Comparison of ENCODE assay signal across 20 cellular contexts in the genomic region with DNA sequence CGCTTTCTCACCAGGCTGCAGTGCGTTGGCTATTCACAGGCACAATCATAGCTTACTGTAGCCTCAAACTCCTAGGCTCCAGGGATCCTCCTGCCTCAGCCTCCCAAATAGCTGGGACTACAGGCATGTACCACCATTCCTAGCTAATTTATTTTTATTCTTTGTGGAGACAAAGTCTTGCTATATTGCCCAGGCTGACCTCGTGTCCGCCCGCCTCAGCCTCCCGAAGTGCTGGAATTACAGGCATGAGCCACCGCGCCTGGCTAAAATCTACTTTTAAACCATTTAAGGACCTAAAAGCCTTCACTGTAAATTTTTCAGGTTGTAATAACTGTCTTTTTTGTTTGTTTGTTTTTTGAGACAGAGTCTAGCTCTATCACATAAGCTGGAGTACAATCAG. TPM values are rescaled to one million over a fixed set of nuclear protein-coding genes. Genes with fewer than 3 reads are reported as not detected.
DNase-seq lines count a peak whose midpoint lies in the region; ATAC-seq and TF ChIP-seq lines count a peak whose summit lies in the region.
"Had no signal": no experiment of that assay in that cellular context is flagged by ENCODE, and none has a peak within 500 bp of the region (broad histone marks: within the 10 kb centered on the region; RNA-seq: fewer than 3 reads in every experiment).

No MANE protein-coding gene starts in this region.

- no peak overlapping the region for H3K4me3 Mint-ChIP-seq in activated CD8-positive, alpha-beta memory T cell treated with anti-CD3 and anti-CD28 coated beads, Interleukin-2, amount 10 ng/mL, durations not matched to agents 7 days and 5 days
- H3K4me3 Mint-ChIP-seq: neural progenitor cell had no signal

- H3K9ac ChIP-seq in adipocyte (ENCODE audit: low read length), result peak overlapping the region; percentile 74
- H3K9ac ChIP-seq: neural progenitor cell had no signal

- peaks cover 42% of the 10 kb centered on the region for H3K4me1 Mint-ChIP-seq in activated CD8-positive, alpha-beta memory T cell treated with anti-CD3 and anti-CD28 coated beads, Interleukin-2, amount 10 ng/mL, durations not matched to agents 7 days and 5 days
- H3K4me1 Mint-ChIP-seq: neural progenitor cell had no signal

- no peaks in the 10 kb centered on the region for H3K27me3 Mint-ChIP-seq in activated CD8-positive, alpha-beta memory T cell treated with anti-CD3 and anti-CD28 coated beads, Interleukin-2, amount 10 ng/mL, durations not matched to agents 7 days and 5 days

- no peak overlapping the region for H3K27ac Mint-ChIP-seq in activated CD8-positive, alpha-beta memory T cell treated with anti-CD3 and anti-CD28 coated beads, Interleukin-2, amount 10 ng/mL, durations not matched to agents 7 days and 5 days
- H3K27ac Mint-ChIP-seq: neural progenitor cell had no signal

- no peak for TF ChIP-seq POLR2A in thyroid gland (IDR thresholded peaks at IDR 0.05)

- whole genome bisulfite sequencing in thyroid gland, 2 donors, result 86 to 96% methylated on average over 8 of the region's 8 CpGs

- H3K27ac ChIP-seq in lower lobe of right lung (peak overlapping the region; percentile 37), thyroid gland (peak overlapping the region in 2 of 3 donors; percentile 36 to 49)
- H3K27ac ChIP-seq: A549, cardiac muscle cell, HL-60, neural progenitor cell had no signal

- H3K36me3 ChIP-seq in adipocyte (ENCODE audit: control insufficient read depth, insufficient read depth, low read length, severe bottlenecking) (peaks cover 59% of the 10 kb centered on the region), lower lobe of right lung (peaks cover 77% of the 10 kb centered on the region), thyroid gland (peaks cover 0 to 4% of the 10 kb centered on the region in 2 donors)
- H3K36me3 ChIP-seq: cardiac muscle cell, neural progenitor cell had no signal

- CTCF ChIA-PET in activated CD8-positive, alpha-beta memory T cell treated with anti-CD3 and anti-CD28 coated beads, Interleukin-2, amount 10 ng/mL, durations not matched to agents 7 days and 5 days (lab: Charles Lee), result interaction anchor here (1.0 to 2.4 kb wide), 3 partner anchors 13 to 39 kb away, joined by 3 to 7 read pairs (median 5); no protein-coding TSS in a partner anchor

- H3K4me1 ChIP-seq in adipocyte (ENCODE audit: control insufficient read depth, insufficient read depth, low read length) (peaks cover 68% of the 10 kb centered on the region), lower lobe of right lung (peaks cover 69% of the 10 kb centered on the region), thyroid gland (peaks cover 0 to 19% of the 10 kb centered on the region in 2 donors)
- H3K4me1 ChIP-seq: A549, neural progenitor cell had no signal

- no peaks in the 10 kb centered on the region for H3K27me3 ChIP-seq in adipocyte (replicated peaks; ENCODE audit: control insufficient read depth, insufficient read depth, low read length)
- H3K27me3 ChIP-seq in lower lobe of right lung (ENCODE audit: low read depth), result no peaks in the 10 kb centered on the region
- no peaks in the 10 kb centered on the region for H3K27me3 ChIP-seq in thyroid gland
- H3K27me3 ChIP-seq: cardiac muscle cell, neural progenitor cell had no signal

- no peak for TF ChIP-seq CTCF in lower lobe of right lung (IDR thresholded peaks at IDR 0.05)
- TF ChIP-seq CTCF in thyroid gland (IDR thresholded peaks at IDR 0.05), result no peak

- no peak for ATAC-seq in activated CD8-positive, alpha-beta memory T cell treated with anti-CD3 and anti-CD28 coated beads, Interleukin-2, amount 10 ng/mL, durations not matched to agents 7 days and 5 days
- ATAC-seq in lower lobe of right lung, result no peak
- ATAC-seq: A549 had no signal

- H3K9me3 ChIP-seq in adipocyte (ENCODE audit: control insufficient read depth, low read length) (no peaks in the 10 kb centered on the region), lower lobe of right lung (no peaks in the 10 kb centered on the region), thyroid gland (no peaks in the 10 kb centered on the region)
- H3K9me3 ChIP-seq: A549 had no signal

- H3K4me3 ChIP-seq in adipocyte (ENCODE audit: low read length) (no peak overlapping the region), lower lobe of right lung (no peak overlapping the region), thyroid gland (replicated peaks in 1 of 3) (no peak overlapping the region)
- H3K4me3 ChIP-seq: A549, cardiac muscle cell, neural progenitor cell had no signal

- intact Hi-C loops in lower lobe of right lung (cut with DNase I) (no loop called here), thyroid gland (cut with DNase I) (no loop called here)

- no peaks in the 10 kb centered on the region for H3K9me3 Mint-ChIP-seq in activated CD8-positive, alpha-beta memory T cell treated with anti-CD3 and anti-CD28 coated beads, Interleukin-2, amount 10 ng/mL, durations not matched to agents 7 days and 5 days (ENCODE audit: low read depth)
- H3K9me3 Mint-ChIP-seq: neural progenitor cell had no signal

- DNase-seq in activated CD8-positive, alpha-beta memory T cell treated with anti-CD3 and anti-CD28 coated beads for 24 hours, result peak; percentile 37
- DNase-seq in activated CD8-positive, alpha-beta memory T cell treated with anti-CD3 and anti-CD28 coated beads, Interleukin-2, amount 10 ng/mL, durations not matched to agents 7 days and 5 days, result no peak
- DNase-seq in adipocyte (ENCODE audit: low read depth), result no peak
- no peak for DNase-seq in lower lobe of right lung
- DNase-seq in thyroid gland, result no peak
- DNase-seq in effector CD8-positive, alpha-beta T cell (lab: John Stamatoyannopoulos, UW), result no peak
- DNase-seq in NCI-H1694 (lab: John Stamatoyannopoulos, UW), result no peak
- DNase-seq in NCI-H1694 treated with DMSO at 0.1 percent for 48 hours (lab: John Stamatoyannopoulos, UW), result no peak
- DNase-seq: DND-41; HCEC 1CT; mesenchymal stem cell; NCI-H1930; NCI-H446 treated with DMSO at 0.1 percent for 48 hours; SHP77; stimulated activated CD4-positive, alpha-beta T cell treated with anti-CD3 and anti-CD28 coated beads, Interleukin-1b, Interleukin-23, amount 100 ng/mL, for 48 hours; T-helper 2 cell had no signal

- H3K36me3 Mint-ChIP-seq in activated CD8-positive, alpha-beta memory T cell treated with anti-CD3 and anti-CD28 coated beads, Interleukin-2, amount 10 ng/mL, durations not matched to agents 7 days and 5 days, result peaks cover 61% of the 10 kb centered on the region
- H3K36me3 Mint-ChIP-seq: neural progenitor cell had no signal

RNA-seq across cellular contexts. Expression of a gene that starts 15.2 kb away (rescaled TPM):
- total RNA-seq in activated CD8-positive, alpha-beta memory T cell treated with anti-CD3 and anti-CD28 coated beads, Interleukin-2, amount 10 ng/mL, durations not matched to agents 7 days and 5 days, result 100 to 1,000 TPM; 167 to 213 TPM
- total RNA-seq in lower lobe of right lung, result 293 TPM
- total RNA-seq in thyroid gland, result 100 to 1,000 TPM in 2 of 4 donors, 10 to 100 TPM in 2; 60.6 to 227 (median 112) TPM
